17 cellular contexts compared by ENCODE assay signal in genomic region chr11:49377978-49378377, GRCh38.
"Had no signal": no experiment of that assay in that cellular context is flagged by ENCODE, and none has a peak within 500 bp of the region (broad histone marks: within the 10 kb centered on the region; RNA-seq: fewer than 3 reads in every experiment).

No MANE protein-coding gene starts in this region.

- H3K4me3 ChIP-seq: colonic mucosa, esophagus muscularis mucosa, sigmoid colon, skin epidermis, suprapubic skin, thyroid gland had no signal

- H3K4me1 ChIP-seq: colonic mucosa, esophagus muscularis mucosa, sigmoid colon, suprapubic skin, thyroid gland had no signal

- H3K27ac ChIP-seq: colonic mucosa, esophagus muscularis mucosa, neutrophil, sigmoid colon, skin epidermis, suprapubic skin, thyroid gland had no signal

- DNase-seq: colonic mucosa; effector CD4-positive, alpha-beta T cell; immature natural killer cell; kidney; left cardiac atrium; left ventricle myocardium superior; naive thymus-derived CD4-positive, alpha-beta T cell; nephron progenitor cell; sigmoid colon; stimulated activated CD4-positive, alpha-beta T cell treated with anti-CD3 and anti-CD28 coated beads, Interleukin-12 subunit alpha, Interleukin-12 subunit beta, amount 100 ng/mL, for 4 hours; stimulated activated naive CD8-positive, alpha-beta T cell treated with anti-CD3 and anti-CD28 coated beads, Interleukin-15, Interleukin-2, amounts not matched to agents 100 U/mL and 50 U/mL, for 24 hours; thyroid gland had no signal

- H3K9me3 ChIP-seq: colonic mucosa, esophagus muscularis mucosa, neutrophil, sigmoid colon, suprapubic skin, thyroid gland had no signal

- FAIRE-seq: kidney, urothelium cell line had no signal

- ATAC-seq: left cardiac atrium; left ventricle myocardium superior; naive thymus-derived CD4-positive, alpha-beta T cell; stimulated activated naive CD8-positive, alpha-beta T cell treated with anti-CD3 and anti-CD28 coated beads, Interleukin-15, Interleukin-2, amounts not matched to agents 100 U/mL and 50 U/mL, for 24 hours had no signal

- H3K36me3 ChIP-seq: colonic mucosa, esophagus muscularis mucosa, neutrophil, sigmoid colon, suprapubic skin, thyroid gland had no signal

- H3K27me3 ChIP-seq: colonic mucosa, esophagus muscularis mucosa, neutrophil, sigmoid colon, suprapubic skin, thyroid gland had no signal
